8 cellular contexts compared by ENCODE assay signal in the genomic region with DNA sequence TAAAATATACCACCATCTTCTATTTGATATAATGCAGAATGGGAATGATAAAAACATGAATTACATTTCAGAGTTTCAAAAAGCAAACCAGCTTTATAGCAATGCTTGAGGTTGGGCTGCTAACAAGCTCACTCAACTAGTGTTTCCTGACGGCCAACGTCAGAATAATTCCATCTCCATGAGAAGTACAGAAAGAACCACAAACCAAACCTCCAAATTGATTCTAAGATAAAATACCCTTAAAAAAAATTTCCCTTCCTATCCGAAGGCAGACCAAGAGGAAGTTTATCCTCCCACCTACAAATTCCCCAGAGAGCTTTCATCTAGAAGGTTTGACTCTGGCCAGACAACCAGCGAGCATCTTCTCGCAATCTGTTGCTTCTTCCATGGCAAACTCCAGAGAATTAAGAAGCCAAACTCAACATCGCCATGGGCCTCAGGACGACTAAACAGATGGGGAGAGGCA. TPM values are rescaled to one million over a fixed set of nuclear protein-coding genes. Genes with fewer than 3 reads are reported as not detected.
A peak's percentile ranks its signal among the peaks of the same experiment; 100 is the strongest.
DNase-seq lines count a peak whose midpoint lies in the region; ATAC-seq and TF ChIP-seq lines count a peak whose summit lies in the region.

EDARADD (plus strand) TSS at position 271 of the 466 bp plus-strand sequence; CDS start at position 430, 159 bp downstream.

- no peaks in the 10 kb centered on the region for H3K9me3 ChIP-seq in BE2C
- H3K9me3 ChIP-seq in HUES6 (ENCODE audit: control insufficient read depth, insufficient read depth, low read depth, low read length), result no peaks in the 10 kb centered on the region
- H3K9me3 ChIP-seq in mammary epithelial cell (replicated peaks; ENCODE audit: insufficient read depth, low read length), result no peaks in the 10 kb centered on the region

- in situ Hi-C loops in mammary epithelial cell (cut with MboI; ENCODE audit: low sequenced_read_pairs in 2 of 2), result no loop called here

- no peak within 1 kb of the TSS for H3K27ac ChIP-seq in HUES6 (ENCODE audit: low read depth, low read length)
- peak within 1 kb of the TSS; percentile 28 for H3K27ac ChIP-seq in mammary epithelial cell (ENCODE audit: insufficient read depth, low read depth, low read length)

- no peak for ATAC-seq in naive B cell (ENCODE audit: low read depth in 2 of 2)
- no peak for ATAC-seq in HG02588 (IDR thresholded peaks at IDR 0.05; ENCODE audit: unreplicated experiment)

- H3K4me3 ChIP-seq in BE2C (ENCODE audit: low read depth, low read length), result peak within 1 kb of the TSS; percentile 15; the same call in 1 of the 2 replicates
- peak within 1 kb of the TSS; percentile 99 for H3K4me3 ChIP-seq in HUES6 (ENCODE audit: low read depth, low read length)
- peak within 1 kb of the TSS; percentile 90 to 95 (median 94) for H3K4me3 ChIP-seq in mammary epithelial cell (replicated peaks in 1 of 3; ENCODE audit: insufficient read depth in 1 of 3, low read depth in 2 of 3, low read length in 3 of 3)

- intact Hi-C loops in mammary epithelial cell (cut with micrococcal nuclease), result no loop called here

- peak within 1 kb of the TSS; percentile 80 for H3K4me2 ChIP-seq in mammary epithelial cell (ENCODE audit: insufficient read depth, low read depth, low read length)

- H3K27me3 Mint-ChIP-seq in naive B cell, result peaks cover 44 to 60% (median 53%) of the 10 kb centered on the region in 3 donors

- DNase-seq in BE2C, result no peak
- peak; percentile 75 for DNase-seq in mammary epithelial cell
- DNase-seq in naive B cell, result no peak
- no peak for DNase-seq in middle frontal gyrus (ENCODE audit: extremely low spot score, low spot score)
- no peak for DNase-seq in SK-N-DZ (ENCODE audit: low spot score)
- no peak for DNase-seq in amygdala (lab: John Stamatoyannopoulos, UW)

- H4K20me1 ChIP-seq in mammary epithelial cell (ENCODE audit: insufficient read depth, low read length), result no peaks in the 10 kb centered on the region

- H3K9me3 Mint-ChIP-seq in naive B cell, result peaks cover 0 to 3% (median 0%) of the 10 kb centered on the region in 7 donors

- H3K27ac Mint-ChIP-seq in naive B cell, result peak within 1 kb of the TSS in 1 of 6 donors; percentile 17

- H3K4me1 ChIP-seq in BE2C (no peaks in the 10 kb centered on the region), HUES6 (ENCODE audit: control insufficient read depth, insufficient read depth, low read length) (peaks cover 16% of the 10 kb centered on the region; the same call in 1 of the 2 replicates), mammary epithelial cell (ENCODE audit: insufficient read depth, low read length) (peaks cover 12% of the 10 kb centered on the region)

- H3K4me3 Mint-ChIP-seq in naive B cell, result peak within 1 kb of the TSS; percentile 80 to 90 (median 84)

- peaks cover 26% of the 10 kb centered on the region for H3K79me2 ChIP-seq in mammary epithelial cell (ENCODE audit: insufficient read depth, low read length)

- WGBS in mammary epithelial cell (ENCODE audit: low coverage, missing lambda C conversion rate), result 5% methylated on average over 7 of the region's 7 CpGs

- peaks cover 0 to 15% of the 10 kb centered on the region in 2 donors for H3K36me3 Mint-ChIP-seq in naive B cell

- dilution Hi-C loops in mammary epithelial cell (cut with HindIII; ENCODE audit: low sequenced_read_pairs), result no loop called here

- peak within 1 kb of the TSS; percentile 93 for H2AFZ ChIP-seq in mammary epithelial cell (ENCODE audit: low read depth, low read length)

- TSS peak; percentile 59 for BruUV-seq in mammary epithelial cell (replicated peaks; lab: Mats Ljungman, UMichigan)

- CTCF ChIA-PET in mammary epithelial cell (lab: Charles Lee; ENCODE audit: low non-redundant PET), result interaction anchor here (0.5 kb wide), 1 partner anchor 174 kb away, joined by 12 read pairs; no protein-coding TSS in a partner anchor

- TF ChIP-seq CTCF in BE2C (IDR thresholded peaks at IDR 0.05; ENCODE audit: low read depth, low read length), result no peak
- TF ChIP-seq CTCF in mammary epithelial cell (conservative IDR thresholded peaks at IDR 0.05 in 1 of 2, IDR thresholded peaks at IDR 0.05 in 1 of 2; ENCODE audit: extremely low read depth in 1 of 2, insufficient read depth in 1 of 2, low read depth in 1 of 2, low read length in 2 of 2), result no peak

- H3K36me3 ChIP-seq in BE2C (no peaks in the 10 kb centered on the region), HUES6 (ENCODE audit: control insufficient read depth, insufficient read depth, low read length) (no peaks in the 10 kb centered on the region), mammary epithelial cell (ENCODE audit: insufficient read depth, low read length) (no peaks in the 10 kb centered on the region)

- peaks cover 18 to 23% (median 22%) of the 10 kb centered on the region in 3 donors for H3K4me1 Mint-ChIP-seq in naive B cell

- H3K27me3 ChIP-seq in BE2C, result peaks cover 48% of the 10 kb centered on the region
- H3K27me3 ChIP-seq in HUES6 (ENCODE audit: control insufficient read depth, insufficient read depth, low read length), result peaks cover 29% of the 10 kb centered on the region
- H3K27me3 ChIP-seq in mammary epithelial cell (ENCODE audit: insufficient read depth, low read length), result no peaks in the 10 kb centered on the region

- H3K9ac ChIP-seq in HUES6 (ENCODE audit: low read length) (peak within 1 kb of the TSS; percentile 82), mammary epithelial cell (ENCODE audit: insufficient read depth, low read length) (peak within 1 kb of the TSS; percentile 48)

RNA-seq across cellular contexts. Expression of gene EDARADD, which starts in this region (rescaled TPM):
- polyA plus RNA-seq in BE2C (2012; ENCODE audit: insufficient read depth, insufficient read length, low read depth), result not detected
- 10 to 100 TPM; 17.8 to 20.2 TPM for total RNA-seq in mammary epithelial cell
- polyA plus RNA-seq in mammary epithelial cell (8.4 TPM), naive B cell (ENCODE audit: low read depth in 6 of 6) (not detected)
- 11.3 TPM for polyA minus RNA-seq in mammary epithelial cell
- not detected in 2 replicates for polyA plus RNA-seq in SK-N-DZ (2014; cell fraction: cytosol; rRNA removed)
- not detected in 2 replicates for polyA plus RNA-seq in SK-N-DZ (2014; cell fraction: nucleus; rRNA removed)

Comparison
In these comparisons a context has a peak if more than half of its experiments do, and no peak if none do; other contexts are left out.
1. H3K4me3 ChIP-seq: peak in every context shown above with its lines; median percentile 99 in HUES6; 94 in mammary epithelial cell; 15 in BE2C.